26 cellular contexts compared by ENCODE assay signal in the genomic region with DNA sequence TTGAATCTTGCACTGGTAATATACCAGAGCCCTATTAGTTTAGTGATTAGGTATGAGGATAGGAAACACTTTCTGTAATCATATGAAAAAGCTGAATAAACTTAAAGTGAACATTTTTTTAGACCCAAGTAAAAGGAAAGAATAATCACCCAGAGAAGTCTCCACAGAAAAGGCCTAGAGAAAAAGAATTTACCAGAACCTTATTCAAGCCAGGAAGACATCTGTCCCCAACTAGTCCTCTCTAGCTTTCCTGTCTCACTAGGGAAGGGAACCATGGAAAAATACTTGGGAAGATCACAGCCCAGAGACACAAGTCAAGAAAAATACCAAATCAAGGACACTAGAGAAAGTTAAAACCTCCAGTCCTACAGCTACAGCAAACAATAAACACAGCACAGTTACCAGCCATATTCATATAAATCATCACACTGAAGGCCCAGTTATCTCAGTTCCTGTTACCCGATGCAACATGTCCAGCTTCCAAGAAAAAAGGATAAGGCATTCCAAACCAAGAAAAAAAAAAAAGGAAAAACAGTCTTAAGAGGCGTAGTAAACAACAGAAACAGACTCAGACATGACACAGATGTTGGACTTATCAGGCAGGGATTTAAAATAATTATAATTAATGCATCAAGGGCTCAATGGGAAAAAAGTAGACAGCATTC.
DNase-seq lines count a peak whose midpoint lies in the region; ATAC-seq, FAIRE-seq and TF ChIP-seq lines count a peak whose summit lies in the region.
"Had no signal": no experiment of that assay in that cellular context is flagged by ENCODE, and none has a peak within 500 bp of the region (broad histone marks: within the 10 kb centered on the region; RNA-seq: fewer than 3 reads in every experiment).

No MANE protein-coding gene starts in this region.

- no peak overlapping the region for H3K27ac ChIP-seq in mesenchymal stem cell (ENCODE audit: low read length, poor library complexity, severe bottlenecking)
- no peak overlapping the region for H3K27ac ChIP-seq in small intestine (ENCODE audit: low read depth in 1 of 2, low read length in 1 of 2)
- H3K27ac ChIP-seq: A549, VCaP had no signal

- intact Hi-C loops in posterior vena cava (cut with DNase I): no loop called here

- H2BK120ac ChIP-seq in mesenchymal stem cell (ENCODE audit: low read depth, low read length): no peak overlapping the region

- ATAC-seq in GM21381 (IDR thresholded peaks at IDR 0.05; ENCODE audit: unreplicated experiment): no peak
- ATAC-seq: A549 had no signal

- H3K14ac ChIP-seq in mesenchymal stem cell (ENCODE audit: low read length in 2 of 2): no peak overlapping the region

- no peak overlapping the region for H4K8ac ChIP-seq in mesenchymal stem cell (ENCODE audit: low read length)

- H3K9me3 ChIP-seq in mesenchymal stem cell (ENCODE audit: control insufficient read depth, low read length) (no peaks in the 10 kb centered on the region), small intestine (ENCODE audit: control insufficient read depth, low read depth) (no peaks in the 10 kb centered on the region)
- H3K9me3 ChIP-seq: A549, adrenal gland, upper lobe of left lung had no signal

- no peaks in the 10 kb centered on the region for H3K79me1 ChIP-seq in mesenchymal stem cell (replicated peaks; ENCODE audit: low read length, poor library complexity, severe bottlenecking)

- no peak for FAIRE-seq in small intestine (lab: Jason Lieb, UNC)
- FAIRE-seq: A549, bronchial epithelial cell, GM12891 had no signal

- H3K27me3 ChIP-seq in mesenchymal stem cell (ENCODE audit: control insufficient read depth in 1 of 2, insufficient read depth in 1 of 2, low read length in 2 of 2): no peaks in the 10 kb centered on the region
- no peaks in the 10 kb centered on the region for H3K27me3 ChIP-seq in small intestine (ENCODE audit: control insufficient read depth in 2 of 2, insufficient read depth in 2 of 2, low read length in 2 of 2)
- H3K27me3 ChIP-seq: adrenal gland, upper lobe of left lung had no signal

- no peak overlapping the region for H3K9ac ChIP-seq in mesenchymal stem cell (ENCODE audit: low read length)

- H2BK15ac ChIP-seq in mesenchymal stem cell (ENCODE audit: low read depth, poor library complexity, severe bottlenecking): no peak overlapping the region

- H3K4me2 ChIP-seq in mesenchymal stem cell (ENCODE audit: low read length, poor library complexity, severe bottlenecking): no peak overlapping the region
- H3K4me2 ChIP-seq: A549 had no signal

- no peak overlapping the region for H2BK12ac ChIP-seq in mesenchymal stem cell (ENCODE audit: low read length in 2 of 2)

- H3K36me3 ChIP-seq in mesenchymal stem cell (ENCODE audit: control insufficient read depth in 1 of 2, insufficient read depth in 2 of 2, low read depth in 1 of 2, low read length in 2 of 2) (no peaks in the 10 kb centered on the region), small intestine (ENCODE audit: control insufficient read depth in 2 of 2, insufficient read depth in 2 of 2, low read length in 2 of 2) (no peaks in the 10 kb centered on the region)
- H3K36me3 ChIP-seq: adrenal gland, upper lobe of left lung had no signal

- no peak overlapping the region for H2BK5ac ChIP-seq in mesenchymal stem cell (ENCODE audit: low read depth, low read length, poor library complexity, severe bottlenecking)

- no peak overlapping the region for H2AK5ac ChIP-seq in mesenchymal stem cell (ENCODE audit: low read length, severe bottlenecking)

- no peak overlapping the region for H3K23ac ChIP-seq in mesenchymal stem cell (ENCODE audit: low read length in 2 of 2)

- no peak overlapping the region for H3K4me3 ChIP-seq in AG10803 (ENCODE audit: low read length)
- H3K4me3 ChIP-seq in fibroblast of villous mesenchyme (ENCODE audit: low read depth, low read length): no peak overlapping the region
- H3K4me3 ChIP-seq in mesenchymal stem cell (ENCODE audit: insufficient read depth in 1 of 2, low read depth in 1 of 2, low read length in 2 of 2): no peak overlapping the region
- H3K4me3 ChIP-seq in small intestine (ENCODE audit: low read depth in 1 of 2, low read length in 2 of 2): no peak overlapping the region
- H3K4me3 ChIP-seq: A549, adrenal gland, lung, upper lobe of left lung had no signal

- DNase-seq in AG10803 (ENCODE audit: low read depth) (peak; percentile 76), NCI-H226 (peak; percentile 47), fibroblast of villous mesenchyme (ENCODE audit: low read depth) (peak; percentile 94), mesenchymal stem cell (peak; percentile 83), posterior vena cava (ENCODE audit: low spot score) (no peak), AG08396 (ENCODE audit: low spot score) (no peak), small intestine (no peak)
- DNase-seq: activated CD4-positive, alpha-beta T cell treated with anti-CD3 and anti-CD28 coated beads, Interleukin-2, amount 10 ng/mL, durations not matched to agents 24 days and 14 days; activated naive CD4-positive, alpha-beta T cell; activated T-cell treated with anti-CD3 and anti-CD28 coated beads, Interleukin-2, amount 50 U/mL, for 48 hours; COR-L47; cortex of kidney; DND-41; hippocampal formation; immature natural killer cell; NCI-H1092; NCI-H2029 treated with DMSO at 0.1 percent for 48 hours; OCI-M1; upper lobe of left lung had no signal

- H2AFZ ChIP-seq in mesenchymal stem cell (ENCODE audit: low read depth, low read length): no peak overlapping the region

- H3K18ac ChIP-seq in mesenchymal stem cell (ENCODE audit: low read depth in 1 of 2, low read length in 2 of 2): peak overlapping the region; percentile 8 to 83

- no peak overlapping the region for H4K91ac ChIP-seq in mesenchymal stem cell (ENCODE audit: low read length)

- 0% methylated on average over 1 of the region's 2 CpGs for WGBS in mesenchymal stem cell
- 36 to 57% (median 40%) methylated on average over 2 of the region's 2 CpGs for WGBS in small intestine, 3 donors

- H3K4ac ChIP-seq in mesenchymal stem cell (ENCODE audit: low read depth in 1 of 2, low read length in 2 of 2): no peak overlapping the region

- TF ChIP-seq CTCF in AG10803 (conservative IDR thresholded peaks at IDR 0.05; ENCODE audit: low read length) (no peak), fibroblast of villous mesenchyme (IDR thresholded peaks at IDR 0.05; ENCODE audit: insufficient read depth, low read depth, low read length) (no peak)

- H3K4me1 ChIP-seq in mesenchymal stem cell (ENCODE audit: control insufficient read depth, insufficient read depth, low read depth, low read length): no peaks in the 10 kb centered on the region
- H3K4me1 ChIP-seq in small intestine (ENCODE audit: control insufficient read depth in 2 of 2, insufficient read depth in 1 of 2, low read depth in 1 of 2, low read length in 1 of 2): no peaks in the 10 kb centered on the region
- H3K4me1 ChIP-seq: upper lobe of left lung had no signal

Comparison
In these comparisons a context has a peak if more than half of its experiments do, and no peak if none do; other contexts are left out.
1. DNase-seq: peak in AG10803 (single experiment), NCI-H226 (single experiment), fibroblast of villous mesenchyme (single experiment) and mesenchymal stem cell (single experiment); none in posterior vena cava (single experiment), AG08396 (single experiment) and small intestine (single experiment).